35 cellular contexts compared by ENCODE assay signal in genomic region chr16:55988013-55988412, GRCh38.
"Had no signal": no experiment of that assay in that cellular context is flagged by ENCODE, and none has a peak within 500 bp of the region (broad histone marks: within the 10 kb centered on the region; RNA-seq: fewer than 3 reads in every experiment).

No MANE protein-coding gene starts in this region.

- H3K36me3 ChIP-seq: MG63 had no signal

- H3K9me3 ChIP-seq: MG63 had no signal

- H3K4me3 ChIP-seq: MG63 had no signal

- DNase-seq: Karpas-422, Kasumi-1, MG63, MM.1S, MV-4-11, NCI-H1048, NCI-H1092, NCI-H1092 treated with DMSO at 0.1 percent for 48 hours, NCI-H1105, NCI-H1105 treated with DMSO at 0.1 percent for 48 hours, NCI-H1417, NCI-H1417 treated with DMSO at 0.1 percent for 48 hours, NCI-H1436, NCI-H1436 treated with DMSO at 0.1 percent for 48 hours, NCI-H146, NCI-H1694, NCI-H1694 treated with DMSO at 0.1 percent for 48 hours, NCI-H187, NCI-H187 treated with DMSO at 0.1 percent for 48 hours, NCI-H1930, NCI-H2029, NCI-H2029 treated with DMSO at 0.1 percent for 48 hours, NCI-H2081, NCI-H2081 treated with DMSO at 0.1 percent for 48 hours, NCI-H2107, NCI-H2171, NCI-H2171 treated with DMSO at 0.1 percent for 48 hours, NCI-H2227 treated with DMSO at 0.1 percent for 48 hours, NCI-H226, NCI-H345, NCI-H446, NCI-H446 treated with DMSO at 0.1 percent for 48 hours, NCI-H510A, NCI-H510A treated with DMSO at 0.1 percent for 48 hours, NCI-H524 had no signal
